In genomic region chr21:33848252-33848953, GRCh38 we compare ENCODE assay signal across 11 cellular contexts.
DNase-seq lines count a peak whose midpoint lies in the region; TF ChIP-seq lines count a peak whose summit lies in the region.
"Had no signal": no experiment of that assay in that cellular context is flagged by ENCODE, and none has a peak within 500 bp of the region (broad histone marks: within the 10 kb centered on the region; RNA-seq: fewer than 3 reads in every experiment).

No MANE protein-coding gene starts in this region.

- no peak for TF ChIP-seq EP300 in esophagus muscularis mucosa (IDR thresholded peaks at IDR 0.05)

- H3K4me2 ChIP-seq in BLaER1: peak overlapping the region; percentile 55

- H3K4me3 ChIP-seq in BLaER1: no peak overlapping the region
- no peak overlapping the region for H3K4me3 ChIP-seq in esophagus muscularis mucosa

- H3K27ac ChIP-seq in BLaER1 (peak overlapping the region; percentile 18; the same call in 1 of the 2 replicates), esophagus muscularis mucosa (replicated peaks in 1 of 4) (no peak overlapping the region)

- H3K9me3 ChIP-seq in BLaER1 (peaks cover 12% of the 10 kb centered on the region), esophagus muscularis mucosa (no peaks in the 10 kb centered on the region)

- H3K27me3 ChIP-seq in BLaER1 (no peaks in the 10 kb centered on the region), esophagus muscularis mucosa (no peaks in the 10 kb centered on the region)

- H3K36me3 ChIP-seq in BLaER1: no peaks in the 10 kb centered on the region
- H3K36me3 ChIP-seq in esophagus muscularis mucosa: no peaks in the 10 kb centered on the region

- 90% methylated on average over 17 of the region's 17 CpGs for WGBS in esophagus muscularis mucosa

- peaks cover 11% of the 10 kb centered on the region for H3K4me1 ChIP-seq in BLaER1
- peaks cover 8 to 14% (median 13%) of the 10 kb centered on the region in 4 donors for H3K4me1 ChIP-seq in esophagus muscularis mucosa

- TF ChIP-seq POLR2A in esophagus muscularis mucosa (IDR thresholded peaks at IDR 0.05; ENCODE audit: low read depth): no peak

- intact Hi-C loops in esophagus muscularis mucosa (cut with DNase I): no loop called here

- H3K9ac ChIP-seq in BLaER1: no peak overlapping the region

- no peaks in the 10 kb centered on the region for H4K20me1 ChIP-seq in BLaER1

- DNase-seq in NCI-H128 (lab: John Stamatoyannopoulos, UW; ENCODE audit: unreplicated experiment) (peak; percentile 34), RPMI7951 (ENCODE audit: low read depth) (peak; percentile 38), kidney glomerular epithelial cell (lab: John Stamatoyannopoulos, UW) (peak; percentile 79), esophagus muscularis mucosa (ENCODE audit: extremely low spot score) (no peak), AML-193 (lab: John Stamatoyannopoulos, UW) (no peak), mesenteric fat pad (ENCODE audit: low spot score) (no peak)
- no peak for DNase-seq in activated naive CD4-positive, alpha-beta T cell (lab: John Stamatoyannopoulos, UW)
- DNase-seq: H7; immature natural killer cell; stimulated activated naive CD4-positive, alpha-beta T cell treated with Interleukin-2 at 50 U/mL for 16 hours had no signal

- no peak for TF ChIP-seq CTCF in esophagus muscularis mucosa (IDR thresholded peaks at IDR 0.05)

Comparison
In these comparisons a context has a peak if more than half of its experiments do, and no peak if none do; other contexts are left out.
1. DNase-seq: peak in NCI-H128 (single experiment), RPMI7951 (single experiment) and kidney glomerular epithelial cell (single experiment); none in esophagus muscularis mucosa (single experiment), activated naive CD4-positive, alpha-beta T cell (0 of 4), AML-193 (0 of 2) and mesenteric fat pad (single experiment).